In the genomic region with DNA sequence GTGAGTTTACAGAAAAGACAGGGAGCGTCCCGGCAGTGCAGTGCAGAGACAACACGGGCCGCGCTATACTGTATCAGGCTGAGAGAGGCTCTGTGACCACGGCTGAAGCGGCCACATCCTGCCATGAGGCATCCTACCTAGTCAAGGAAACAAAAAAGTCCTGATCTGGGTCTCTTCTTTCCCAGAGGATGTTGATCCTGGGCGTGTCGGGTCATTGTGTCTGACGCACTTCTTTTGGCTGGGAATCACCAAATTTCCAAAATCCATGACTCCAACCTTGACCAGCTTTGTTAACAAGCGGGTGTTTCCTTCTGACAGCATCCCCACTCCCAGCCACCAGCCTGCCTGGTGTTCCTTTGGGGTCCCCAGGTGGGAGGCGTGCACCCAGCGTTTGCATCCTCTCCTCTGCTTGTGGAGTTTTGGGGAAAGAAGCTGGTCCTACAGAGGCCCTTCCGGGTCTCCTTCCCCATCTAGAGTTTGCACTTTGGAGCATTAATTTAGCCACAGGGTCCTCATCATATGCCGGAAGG, we compare ENCODE assay signal across 14 cellular contexts.
DNase-seq lines count a peak whose midpoint lies in the region; ATAC-seq, FAIRE-seq and TF ChIP-seq lines count a peak whose summit lies in the region.
"Had no signal": no experiment of that assay in that cellular context is flagged by ENCODE, and none has a peak within 500 bp of the region (broad histone marks: within the 10 kb centered on the region; RNA-seq: fewer than 3 reads in every experiment).

No MANE protein-coding gene starts in this region.

- H3K4me1 ChIP-seq in GM23338 (ENCODE audit: insufficient read depth) (peaks cover 10% of the 10 kb centered on the region; the same call in 1 of the 2 replicates), K562 (replicated peaks in 1 of 2; ENCODE audit: control insufficient read depth in 2 of 2, insufficient read depth in 2 of 2, low read length in 2 of 2) (peaks cover 0 to 15% of the 10 kb centered on the region in 2 experiments; a peak in 3 of 5 replicates), smooth muscle cell (ENCODE audit: low read depth) (peaks cover 8% of the 10 kb centered on the region), mesendoderm (ENCODE audit: control insufficient read depth, low read depth, low read length) (no peaks in the 10 kb centered on the region)

- no peak overlapping the region for H3K56ac ChIP-seq in mesendoderm (ENCODE audit: low read length)

- ATAC-seq in GM23338 (peak; percentile 55), K562 (peak; percentile 62), left ventricle myocardium superior (peak; percentile 63), HG03095 (IDR thresholded peaks at IDR 0.05; ENCODE audit: unreplicated experiment) (no peak), HG03469 (IDR thresholded peaks at IDR 0.05; ENCODE audit: unreplicated experiment) (no peak)
- ATAC-seq: activated CD8-positive, alpha-beta T cell treated with anti-CD3 and anti-CD28 coated beads, Interleukin-2, amount 10 ng/mL, durations not matched to agents 7 days and 5 days; HCT116; natural killer cell had no signal

- POLR2A ChIA-PET in K562 (lab: Yijun Ruan, JAX) = interaction anchor here (1.0 kb wide), 1 partner anchor 9 kb away, joined by 3 read pairs; no protein-coding TSS in a partner anchor

- BruUV-seq in K562 (replicated peaks; lab: Mats Ljungman, UMichigan) = no TSS peak

- no peak overlapping the region for H3K4ac ChIP-seq in mesendoderm (ENCODE audit: low read depth, low read length)

- H4K5ac ChIP-seq in mesendoderm (ENCODE audit: low read length) = no peak overlapping the region

- no peak for TF ChIP-seq POLR2A in K562 (conservative IDR thresholded peaks at IDR 0.05)

- H3K27me3 ChIP-seq in GM23338 (ENCODE audit: insufficient read depth) (no peaks in the 10 kb centered on the region), K562 (ENCODE audit: control insufficient read depth in 2 of 2, insufficient read depth in 2 of 2, low read length in 2 of 2) (peaks cover 19 to 28% of the 10 kb centered on the region in 2 experiments), smooth muscle cell (ENCODE audit: low read depth) (no peaks in the 10 kb centered on the region), mesendoderm (ENCODE audit: insufficient read depth, low read length, poor library complexity) (no peaks in the 10 kb centered on the region)

- H3K36me3 Mint-ChIP-seq in GM23338 (ENCODE audit: low read depth) = no peaks in the 10 kb centered on the region
- H3K36me3 Mint-ChIP-seq: IgD-negative memory B cell, natural killer cell had no signal

- no peak for TF ChIP-seq EP300 in K562 (IDR thresholded peaks at IDR 0.05; ENCODE audit: low read length)

- no peak overlapping the region for H2BK5ac ChIP-seq in mesendoderm (ENCODE audit: low read length)

- H3F3A ChIP-seq in GM23338 (replicated peaks; ENCODE audit: low read depth) (no peaks in the 10 kb centered on the region), smooth muscle cell (ENCODE audit: low read depth) (peaks cover 1% of the 10 kb centered on the region)

- no peaks in the 10 kb centered on the region for H3K9me1 ChIP-seq in K562 (ENCODE audit: control insufficient read depth, insufficient read depth, low read length)

- intact Hi-C loops in K562 (cut with micrococcal nuclease) = no loop called here
- intact Hi-C loops in left ventricle myocardium superior (cut with micrococcal nuclease) = no loop called here

- 29% methylated on average over 15 of the region's 15 CpGs for WGBS in K562 (ENCODE audit: insufficient coverage, low coverage, missing lambda C conversion rate)
- 87% methylated on average over 15 of the region's 15 CpGs for WGBS in smooth muscle cell (ENCODE audit: low lambda C conversion rate)
- WGBS in mesendoderm (ENCODE audit: extremely low coverage, insufficient coverage, low lambda C conversion rate) = no CpG with 5 or more reads among the region's 15 CpGs

- no peak overlapping the region for H3K23ac ChIP-seq in mesendoderm (ENCODE audit: low read length)

- H3K9me3 ChIP-seq in K562 (replicated peaks; ENCODE audit: control insufficient read depth, insufficient read depth, low read depth, low read length) = no peaks in the 10 kb centered on the region
- no peaks in the 10 kb centered on the region for H3K9me3 ChIP-seq in smooth muscle cell (replicated peaks; ENCODE audit: low read depth)

- DNase-seq in GM23338 (ENCODE audit: low spot score) (no peak), K562 (ENCODE audit: extremely low read depth in 1 of 4, low spot score in 3 of 4) (no peak), left ventricle myocardium superior (no peak), smooth muscle cell (lab: John Stamatoyannopoulos, UW; ENCODE audit: unreplicated experiment) (no peak), mesendoderm (no peak), GM20000 (ENCODE audit: low spot score) (no peak)
- DNase-seq: activated CD8-positive, alpha-beta T cell treated with anti-CD3 and anti-CD28 coated beads, Interleukin-2, amount 10 ng/mL, durations not matched to agents 7 days and 5 days; natural killer cell; stimulated activated CD4-positive, alpha-beta T cell treated with anti-CD3 and anti-CD28 coated beads, Interleukin-4, amount 100 ng/mL, for 24 hours had no signal

- H3K4me1 Mint-ChIP-seq in GM23338 = peaks cover 9% of the 10 kb centered on the region
- H3K4me1 Mint-ChIP-seq: IgD-negative memory B cell, natural killer cell had no signal

- CTCF ChIA-PET in K562 (lab: Yijun Ruan, JAX; ENCODE audit: low intra/inter-chr PET ratio) = no interaction called here

- no peak overlapping the region for H3K4me2 ChIP-seq in GM23338
- H3K4me2 ChIP-seq in K562 (ENCODE audit: insufficient read depth, low read length) = no peak overlapping the region
- peak overlapping the region; percentile 32 for H3K4me2 ChIP-seq in smooth muscle cell
- H3K4me2 ChIP-seq in mesendoderm (ENCODE audit: low read length) = no peak overlapping the region

- H2AK5ac ChIP-seq in mesendoderm (ENCODE audit: low read length) = no peak overlapping the region

- H3K9me2 ChIP-seq in GM23338 (ENCODE audit: insufficient read depth) = 0 out of 2 replicates have a peak, but pooled peaks cover 13% of the 10 kb centered on the region

- in situ Hi-C loops in K562 (cut with MboI) = no loop called here

- H3K4me3 Mint-ChIP-seq in GM23338 = no peak overlapping the region
- H3K4me3 Mint-ChIP-seq: activated CD8-positive, alpha-beta T cell treated with anti-CD3 and anti-CD28 coated beads, Interleukin-2, amount 10 ng/mL, durations not matched to agents 7 days and 5 days; IgD-negative memory B cell; natural killer cell had no signal

- no peaks in the 10 kb centered on the region for H3K79me1 ChIP-seq in mesendoderm (ENCODE audit: low read length)

- H3K4me3 ChIP-seq in GM23338 (no peak overlapping the region), K562 (no peak overlapping the region), smooth muscle cell (no peak overlapping the region), mesendoderm (ENCODE audit: low read length) (no peak overlapping the region)

- no peaks in the 10 kb centered on the region for H3K9me3 Mint-ChIP-seq in GM23338
- H3K9me3 Mint-ChIP-seq: IgD-negative memory B cell, natural killer cell had no signal

- TF ChIP-seq RAD21 in K562 (CRISPR knock-in tag; conservative IDR thresholded peaks at IDR 0.05 in 1 of 2, IDR thresholded peaks at IDR 0.05 in 1 of 2) = no peak

- no peaks in the 10 kb centered on the region for H4K20me1 ChIP-seq in GM23338 (replicated peaks; ENCODE audit: insufficient read depth)
- no peaks in the 10 kb centered on the region for H4K20me1 ChIP-seq in K562 (replicated peaks; ENCODE audit: control insufficient read depth, insufficient read depth, low read length)
- H4K20me1 ChIP-seq in smooth muscle cell (ENCODE audit: low read depth) = no peaks in the 10 kb centered on the region

- H3K18ac ChIP-seq in mesendoderm (ENCODE audit: low read length) = no peak overlapping the region

- no peaks in the 10 kb centered on the region for H3K36me3 ChIP-seq in GM23338 (ENCODE audit: insufficient read depth)
- no peaks in the 10 kb centered on the region for H3K36me3 ChIP-seq in K562 (ENCODE audit: control insufficient read depth, insufficient read depth, low read length)
- H3K36me3 ChIP-seq in smooth muscle cell (ENCODE audit: low read depth) = no peaks in the 10 kb centered on the region
- H3K36me3 ChIP-seq in mesendoderm (ENCODE audit: control insufficient read depth, insufficient read depth, low read length) = no peaks in the 10 kb centered on the region

- no peak overlapping the region for H3K27ac ChIP-seq in GM23338 (ENCODE audit: low read depth)
- no peak overlapping the region for H3K27ac ChIP-seq in K562 (ENCODE audit: extremely low read depth, low read depth, low read length)
- peak overlapping the region; percentile 55 for H3K27ac ChIP-seq in smooth muscle cell (ENCODE audit: low read depth)
- no peak overlapping the region for H3K27ac ChIP-seq in mesendoderm (ENCODE audit: low read depth, low read length)
- H3K27ac ChIP-seq: epithelial cell of prostate had no signal

- H3K79me2 ChIP-seq in GM23338 (replicated peaks; ENCODE audit: insufficient read depth) (no peaks in the 10 kb centered on the region), K562 (ENCODE audit: control insufficient read depth, insufficient read depth, low read length) (no peaks in the 10 kb centered on the region), smooth muscle cell (ENCODE audit: low read depth) (no peaks in the 10 kb centered on the region), mesendoderm (ENCODE audit: control insufficient read depth, insufficient read depth, low read length) (no peaks in the 10 kb centered on the region)

- FAIRE-seq in K562 (lab: Jason Lieb, UNC) = no peak

- H3K27me3 Mint-ChIP-seq in GM23338 (ENCODE audit: insufficient read depth, low read depth, poor library complexity) = peaks cover 3% of the 10 kb centered on the region
- H3K27me3 Mint-ChIP-seq: IgD-negative memory B cell had no signal

- peak overlapping the region; percentile 99 for H2AFZ ChIP-seq in GM23338
- no peak overlapping the region for H2AFZ ChIP-seq in K562 (ENCODE audit: low read depth, low read length)
- H2AFZ ChIP-seq in smooth muscle cell (ENCODE audit: low read depth) = peak overlapping the region; percentile 86

- no peak overlapping the region for H2BK120ac ChIP-seq in mesendoderm (ENCODE audit: low read depth, low read length)

- no peak for TF ChIP-seq CTCF in GM23338 (conservative IDR thresholded peaks at IDR 0.05; ENCODE audit: low read depth in 2 of 2)
- no peak for TF ChIP-seq CTCF in K562 (IDR thresholded peaks at IDR 0.05 in 2 of 3, conservative IDR thresholded peaks at IDR 0.05 in 1 of 3; ENCODE audit: insufficient read depth in 2 of 3, low read depth in 1 of 3, low read length in 3 of 3)
- TF ChIP-seq CTCF in smooth muscle cell (IDR thresholded peaks at IDR 0.05; ENCODE audit: borderline replicate concordance, insufficient read depth, poor library complexity, severe bottlenecking) = no peak
- TF ChIP-seq CTCF in GM20000 (IDR thresholded peaks at IDR 0.05; ENCODE audit: extremely low read depth, missing control alignments) = no peak

- no peak overlapping the region for H3K27ac Mint-ChIP-seq in GM23338
- H3K27ac Mint-ChIP-seq: activated CD8-positive, alpha-beta T cell treated with anti-CD3 and anti-CD28 coated beads, Interleukin-2, amount 10 ng/mL, durations not matched to agents 7 days and 5 days; IgD-negative memory B cell; natural killer cell had no signal

- no peak overlapping the region for H4K8ac ChIP-seq in mesendoderm (ENCODE audit: low read depth, low read length)

- no peak overlapping the region for H3K9ac ChIP-seq in K562 (ENCODE audit: insufficient read depth in 1 of 2, low read depth in 2 of 2, low read length in 2 of 2)
- H3K9ac ChIP-seq in smooth muscle cell (ENCODE audit: low read depth) = no peak overlapping the region
- no peak overlapping the region for H3K9ac ChIP-seq in mesendoderm (ENCODE audit: low read length)

- H2BK15ac ChIP-seq in mesendoderm (replicated peaks; ENCODE audit: low read depth) = no peak overlapping the region

Comparison
In these comparisons a context has a peak if more than half of its experiments do, and no peak if none do; other contexts are left out.
1. ATAC-seq: peak in GM23338 (single experiment), K562 (single experiment) and left ventricle myocardium superior (single experiment); none in HG03095 (single experiment) and HG03469 (single experiment).